Comparison of ENCODE assay signal across 11 cellular contexts in genomic region chr2:178277741-178278197, GRCh38.
A peak's percentile ranks its signal among the peaks of the same experiment; 100 is the strongest.
DNase-seq lines count a peak whose midpoint lies in the region; ATAC-seq and TF ChIP-seq lines count a peak whose summit lies in the region.
"Had no signal": no experiment of that assay in that cellular context is flagged by ENCODE, and none has a peak within 500 bp of the region (broad histone marks: within the 10 kb centered on the region; RNA-seq: fewer than 3 reads in every experiment).

No MANE protein-coding gene starts in this region.

- H3K4me3 ChIP-seq in cardiac muscle cell (no peak overlapping the region), left ventricle myocardium inferior (no peak overlapping the region), mesenchymal stem cell (ENCODE audit: insufficient read depth in 1 of 2, low read depth in 1 of 2, low read length in 2 of 2) (no peak overlapping the region)
- H3K4me3 ChIP-seq: gastroesophageal sphincter, tibial nerve had no signal

- no peak overlapping the region for H2AK5ac ChIP-seq in mesenchymal stem cell (ENCODE audit: low read length, severe bottlenecking)

- no peak overlapping the region for H2AFZ ChIP-seq in mesenchymal stem cell (ENCODE audit: low read depth, low read length)

- intact Hi-C loops in left ventricle myocardium inferior (cut with micrococcal nuclease) (loop anchor here (10.0 kb wide), 1 partner anchor 83 kb away; the partner anchor contains the start of gene OSBPL6), CD14-positive monocyte (cut with micrococcal nuclease) (no loop called here)

- no peak overlapping the region for H3K18ac ChIP-seq in mesenchymal stem cell (ENCODE audit: low read depth in 1 of 2, low read length in 2 of 2)

- H3K9me3 Mint-ChIP-seq in brain (no peaks in the 10 kb centered on the region), CD14-positive monocyte (no peaks in the 10 kb centered on the region)

- H3K27ac Mint-ChIP-seq in brain: peak overlapping the region in 4 of 5 experiments; percentile 7 to 67 (median 55)
- H3K27ac Mint-ChIP-seq in CD14-positive monocyte: no peak overlapping the region
- H3K27ac Mint-ChIP-seq: activated CD8-positive, alpha-beta memory T cell treated with anti-CD3 and anti-CD28 coated beads, Interleukin-2, amount 10 ng/mL, durations not matched to agents 7 days and 5 days had no signal

- TF ChIP-seq CTCF in cardiac muscle cell (IDR thresholded peaks at IDR 0.05; ENCODE audit: low read depth, low read length) (no peak), left ventricle myocardium inferior (IDR thresholded peaks at IDR 0.05; ENCODE audit: borderline replicate concordance) (no peak), brain (conservative IDR thresholded peaks at IDR 0.05) (no peak), CD14-positive monocyte (IDR thresholded peaks at IDR 0.05) (no peak)

- no peak overlapping the region for H2BK5ac ChIP-seq in mesenchymal stem cell (ENCODE audit: low read depth, low read length, poor library complexity, severe bottlenecking)

- DNase-seq in cardiac muscle cell (ENCODE audit: low read depth in 1 of 2, low spot score in 1 of 2) (peak; percentile 30 to 48), left ventricle myocardium inferior (no peak), mesenchymal stem cell (no peak), CD14-positive monocyte (ENCODE audit: low spot score) (no peak), hepatic stellate cell (ENCODE audit: low spot score) (no peak)
- DNase-seq: activated CD8-positive, alpha-beta memory T cell treated with anti-CD3 and anti-CD28 coated beads, Interleukin-2, amount 10 ng/mL, durations not matched to agents 7 days and 5 days had no signal

- no peak overlapping the region for H3K27ac ChIP-seq in cardiac muscle cell
- H3K27ac ChIP-seq in left ventricle myocardium inferior (replicated peaks): no peak overlapping the region
- H3K27ac ChIP-seq in mesenchymal stem cell (ENCODE audit: low read length, poor library complexity, severe bottlenecking): no peak overlapping the region
- H3K27ac ChIP-seq: gastroesophageal sphincter, tibial nerve had no signal

- no peak overlapping the region for H3K23ac ChIP-seq in mesenchymal stem cell (ENCODE audit: low read length in 2 of 2)

- no peaks in the 10 kb centered on the region for H3K36me3 Mint-ChIP-seq in brain
- H3K36me3 Mint-ChIP-seq in CD14-positive monocyte: no peaks in the 10 kb centered on the region
- H3K36me3 Mint-ChIP-seq: activated CD8-positive, alpha-beta memory T cell treated with anti-CD3 and anti-CD28 coated beads, Interleukin-2, amount 10 ng/mL, durations not matched to agents 7 days and 5 days had no signal

- no peak overlapping the region for H2BK15ac ChIP-seq in mesenchymal stem cell (ENCODE audit: low read depth, poor library complexity, severe bottlenecking)

- H3K36me3 ChIP-seq in cardiac muscle cell (no peaks in the 10 kb centered on the region), left ventricle myocardium inferior (no peaks in the 10 kb centered on the region), mesenchymal stem cell (ENCODE audit: control insufficient read depth in 1 of 2, insufficient read depth in 2 of 2, low read depth in 1 of 2, low read length in 2 of 2) (no peaks in the 10 kb centered on the region)
- H3K36me3 ChIP-seq: gastroesophageal sphincter, tibial nerve had no signal

- H3K27me3 ChIP-seq in cardiac muscle cell (no peaks in the 10 kb centered on the region), left ventricle myocardium inferior (ENCODE audit: low read depth) (no peaks in the 10 kb centered on the region), mesenchymal stem cell (ENCODE audit: control insufficient read depth in 1 of 2, insufficient read depth in 1 of 2, low read length in 2 of 2) (no peaks in the 10 kb centered on the region)
- H3K27me3 ChIP-seq: gastroesophageal sphincter, tibial nerve had no signal

- H3K4me3 Mint-ChIP-seq in brain: peak overlapping the region in 4 of 5 experiments; percentile 4 to 60 (median 41)
- H3K4me3 Mint-ChIP-seq in CD14-positive monocyte: no peak overlapping the region
- H3K4me3 Mint-ChIP-seq: activated CD8-positive, alpha-beta memory T cell treated with anti-CD3 and anti-CD28 coated beads, Interleukin-2, amount 10 ng/mL, durations not matched to agents 7 days and 5 days had no signal

- no peaks in the 10 kb centered on the region for H3K79me1 ChIP-seq in mesenchymal stem cell (replicated peaks; ENCODE audit: low read length, poor library complexity, severe bottlenecking)

- H3K4me1 Mint-ChIP-seq in brain: peaks cover 29% of the 10 kb centered on the region
- peaks cover 13% of the 10 kb centered on the region for H3K4me1 Mint-ChIP-seq in CD14-positive monocyte
- H3K4me1 Mint-ChIP-seq: activated CD8-positive, alpha-beta memory T cell treated with anti-CD3 and anti-CD28 coated beads, Interleukin-2, amount 10 ng/mL, durations not matched to agents 7 days and 5 days had no signal

- H3K4me2 ChIP-seq in mesenchymal stem cell (ENCODE audit: low read length, poor library complexity, severe bottlenecking): no peak overlapping the region

- peak overlapping the region; percentile 4 for H3K9ac ChIP-seq in mesenchymal stem cell (ENCODE audit: low read length)

- H3K27me3 Mint-ChIP-seq in brain: peaks cover 7% of the 10 kb centered on the region
- peaks cover 0 to 7% (median 2%) of the 10 kb centered on the region in 3 donors for H3K27me3 Mint-ChIP-seq in CD14-positive monocyte (ENCODE audit: low read depth in 3 of 3)

- no peak overlapping the region for H2BK120ac ChIP-seq in mesenchymal stem cell (ENCODE audit: low read depth, low read length)

- no peak for ATAC-seq in GM19452 (IDR thresholded peaks at IDR 0.05; ENCODE audit: unreplicated experiment)
- ATAC-seq in HG02759 (IDR thresholded peaks at IDR 0.05; ENCODE audit: unreplicated experiment): no peak
- ATAC-seq: activated CD8-positive, alpha-beta memory T cell treated with anti-CD3 and anti-CD28 coated beads, Interleukin-2, amount 10 ng/mL, durations not matched to agents 7 days and 5 days; gastroesophageal sphincter had no signal

- H3K4ac ChIP-seq in mesenchymal stem cell (ENCODE audit: low read depth in 1 of 2, low read length in 2 of 2): no peak overlapping the region

- H3K9me3 ChIP-seq in cardiac muscle cell (ENCODE audit: low read depth) (no peaks in the 10 kb centered on the region), left ventricle myocardium inferior (replicated peaks) (no peaks in the 10 kb centered on the region), mesenchymal stem cell (ENCODE audit: control insufficient read depth, low read length) (no peaks in the 10 kb centered on the region)
- H3K9me3 ChIP-seq: gastroesophageal sphincter, tibial nerve had no signal

- H2BK12ac ChIP-seq in mesenchymal stem cell (ENCODE audit: low read length in 2 of 2): no peak overlapping the region

- H3K14ac ChIP-seq in mesenchymal stem cell (ENCODE audit: low read length in 2 of 2): no peak overlapping the region

- H4K91ac ChIP-seq in mesenchymal stem cell (ENCODE audit: low read length): no peak overlapping the region

- WGBS in mesenchymal stem cell: 57% methylated on average over 6 of the region's 6 CpGs

- H3K4me1 ChIP-seq in cardiac muscle cell (ENCODE audit: low read depth): peaks cover 3% of the 10 kb centered on the region
- peaks cover 12% of the 10 kb centered on the region for H3K4me1 ChIP-seq in left ventricle myocardium inferior
- peaks cover 2% of the 10 kb centered on the region for H3K4me1 ChIP-seq in mesenchymal stem cell (ENCODE audit: control insufficient read depth, insufficient read depth, low read depth, low read length)

- H4K8ac ChIP-seq in mesenchymal stem cell (ENCODE audit: low read length): no peak overlapping the region

Comparison
In these comparisons a context has a peak if more than half of its experiments do, and no peak if none do; other contexts are left out.
1. DNase-seq: peak in cardiac muscle cell (2 of 2); none in left ventricle myocardium inferior (single experiment), mesenchymal stem cell (single experiment), CD14-positive monocyte (single experiment) and hepatic stellate cell (single experiment).
2. H3K27ac Mint-ChIP-seq: peak in brain (4 of 5); none in CD14-positive monocyte (0 of 7).
3. H3K4me3 Mint-ChIP-seq: peak in brain (4 of 5); none in CD14-positive monocyte (0 of 2).